Comparison of ENCODE assay signal across 14 cellular contexts in genomic region chr15:101165905-101166471, GRCh38.
"Had no signal": no experiment of that assay in that cellular context is flagged by ENCODE, and none has a peak within 500 bp of the region (broad histone marks: within the 10 kb centered on the region; RNA-seq: fewer than 3 reads in every experiment).

No MANE protein-coding gene starts in this region.

- H3K9me3 ChIP-seq: adrenal gland had no signal

- DNase-seq: activated CD4-positive, alpha-beta T cell treated with anti-CD3 and anti-CD28 coated beads for 4 hours; activated CD8-positive, alpha-beta T cell treated with anti-CD3 and anti-CD28 coated beads for 36 hours; activated effector memory CD4-positive, alpha-beta T cell treated with Interleukin-2 at 50 U/mL for 16 hours; activated naive CD4-positive, alpha-beta T cell treated with anti-CD3 and anti-CD28 coated beads, Interleukin-2, amount 50 U/mL, for 16 hours; activated T-cell treated with anti-CD3 and anti-CD28 coated beads, Interleukin-2, amount 50 U/mL, for 4 hours; adrenal gland; central memory CD4-positive, alpha-beta T cell; midbrain; SW 1271; upper lobe of right lung had no signal

- H3K4me3 ChIP-seq: adrenal gland, coronary artery, upper lobe of right lung had no signal

- H3K36me3 ChIP-seq: adrenal gland, upper lobe of right lung had no signal

- H3K27me3 ChIP-seq: adrenal gland, upper lobe of right lung had no signal

- ATAC-seq: activated CD8-positive, alpha-beta T cell treated with anti-CD3 and anti-CD28 coated beads for 36 hours; activated T-cell treated with anti-CD3 and anti-CD28 coated beads, Interleukin-2, amount 50 U/mL, for 4 hours; esophagus mucosa; stimulated activated effector memory CD8-positive, alpha-beta T cell treated with anti-CD3 and anti-CD28 coated beads, Interleukin-12 subunit alpha, Interleukin-12 subunit beta, amount 100 ng/mL, for 72 hours; upper lobe of right lung; WTC11 had no signal
